25 cellular contexts compared by ENCODE assay signal in the genomic region with DNA sequence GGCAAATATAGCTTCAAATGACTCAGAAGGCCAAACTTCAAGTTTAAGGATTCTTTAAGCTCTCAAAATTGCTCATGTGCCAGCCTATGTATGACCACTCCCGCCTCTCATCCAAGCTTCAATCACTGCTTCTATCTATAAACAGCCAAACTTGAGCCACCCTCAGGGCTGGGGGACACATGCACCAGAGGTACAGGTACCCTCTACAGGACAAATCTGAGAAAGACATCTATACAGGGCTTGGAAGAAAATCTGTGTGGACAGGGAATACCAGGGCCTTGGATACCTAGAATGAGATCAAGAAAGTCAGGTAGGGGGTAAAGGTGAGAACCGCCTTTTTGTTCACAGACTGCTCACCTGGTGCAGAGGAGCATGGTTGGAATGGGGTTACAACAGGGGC.
DNase-seq lines count a peak whose midpoint lies in the region; ATAC-seq, FAIRE-seq and TF ChIP-seq lines count a peak whose summit lies in the region.
"Had no signal": no experiment of that assay in that cellular context is flagged by ENCODE, and none has a peak within 500 bp of the region (broad histone marks: within the 10 kb centered on the region; RNA-seq: fewer than 3 reads in every experiment).

No MANE protein-coding gene starts in this region.

- no peaks in the 10 kb centered on the region for H3K9me2 ChIP-seq in HCT116 (ENCODE audit: insufficient read depth)

- no peak overlapping the region for H3K27ac ChIP-seq in HCT116 (ENCODE audit: low read depth, low read length)
- no peak overlapping the region for H3K27ac ChIP-seq in H1 (ENCODE audit: low read depth, low read length)
- H3K27ac ChIP-seq in neural progenitor cell, result no peak overlapping the region
- H3K27ac ChIP-seq in upper lobe of right lung, result no peak overlapping the region
- H3K27ac ChIP-seq: BLaER1 treated with 17β-estradiol and CSF1 and Interleukin-3, amounts not matched to agents 10 nM and 100 nM; Peyer's patch had no signal

- no peak overlapping the region for H3K4me3 Mint-ChIP-seq in neural progenitor cell
- H3K4me3 Mint-ChIP-seq: CD4-positive, alpha-beta T cell had no signal

- FAIRE-seq in H1 (lab: Jason Lieb, UNC), result no peak
- FAIRE-seq: D721Med, GM12878, H54 had no signal

- no peak overlapping the region for H4K5ac ChIP-seq in H1 (ENCODE audit: insufficient read length, low read depth, low read length)

- TF ChIP-seq EP300 in H1 (IDR thresholded peaks at IDR 0.05; ENCODE audit: borderline replicate concordance in 1 of 2, low read depth in 2 of 2, low read length in 2 of 2), result no peak

- H3K9ac ChIP-seq in HCT116 (ENCODE audit: low read length) (no peak overlapping the region), H1 (replicated peaks in 1 of 4; ENCODE audit: extremely low read depth in 1 of 4, low read depth in 3 of 4, low read length in 3 of 4) (no peak overlapping the region), neural progenitor cell (no peak overlapping the region)
- H3K9ac ChIP-seq: BLaER1 treated with 17β-estradiol and CSF1 and Interleukin-3, amounts not matched to agents 10 nM and 100 nM had no signal

- CTCF ChIA-PET in HCT116 (lab: Charles Lee), result no interaction called here
- CTCF ChIA-PET in H1 (lab: Charles Lee; ENCODE audit: partially characterized antibody), result interaction anchor here (0.5 to 5.7 kb wide), 25 partner anchors 8 to 807 kb away, joined by 3 to 54 read pairs (median 5); no protein-coding TSS in a partner anchor

- no peak overlapping the region for H2BK12ac ChIP-seq in H1 (ENCODE audit: low read depth, low read length)

- H3K27ac Mint-ChIP-seq in neural progenitor cell, result no peak overlapping the region
- H3K27ac Mint-ChIP-seq: CD4-positive, alpha-beta T cell had no signal

- RAD21 ChIA-PET in HCT116 (lab: Charles Lee; ENCODE audit: low non-redundant PET in 1 of 2, low total read pairs in 2 of 2, uncharacterized antibody in 2 of 2, unreplicated experiment in 2 of 2), result interaction anchor here in 1 of 2 experiments (0.7 kb wide), 1 partner anchor 148 kb away, joined by 3 read pairs; no protein-coding TSS in a partner anchor

- no peak overlapping the region for H3K18ac ChIP-seq in H1 (ENCODE audit: extremely low read depth, low read length)

- H3K36me3 ChIP-seq in HCT116 (ENCODE audit: control insufficient read depth in 1 of 2, insufficient read depth in 2 of 2, low read length in 2 of 2) (no peaks in the 10 kb centered on the region), H1 (ENCODE audit: control insufficient read depth in 2 of 4, insufficient read depth in 4 of 4, low read length in 3 of 4) (no peaks in the 10 kb centered on the region; a peak in 1 of 8 replicates), neural progenitor cell (no peaks in the 10 kb centered on the region), upper lobe of right lung (no peaks in the 10 kb centered on the region)
- H3K36me3 ChIP-seq: BLaER1 treated with 17β-estradiol and CSF1 and Interleukin-3, amounts not matched to agents 10 nM and 100 nM; MG63; Peyer's patch had no signal

- H3K56ac ChIP-seq in H1 (replicated peaks; ENCODE audit: insufficient read length, low read depth, low read length), result no peak overlapping the region

- H3K4me1 ChIP-seq in HCT116 (ENCODE audit: control insufficient read depth in 1 of 2, insufficient read depth in 2 of 2, low read length in 2 of 2) (no peaks in the 10 kb centered on the region), H1 (replicated peaks in 1 of 4; ENCODE audit: control insufficient read depth in 3 of 4, insufficient read depth in 4 of 4, low read length in 3 of 4) (no peaks in the 10 kb centered on the region; a peak in 1 of 7 replicates), neural progenitor cell (no peaks in the 10 kb centered on the region), upper lobe of right lung (no peaks in the 10 kb centered on the region)
- H3K4me1 ChIP-seq: Peyer's patch had no signal

- peak; percentile 61 for ATAC-seq in HCT116
- no peak for ATAC-seq in upper lobe of right lung
- ATAC-seq: GM12878 had no signal

- no peak overlapping the region for H3K4ac ChIP-seq in H1 (replicated peaks; ENCODE audit: insufficient read length, low read depth, low read length)

- H3K79me1 ChIP-seq in H1 (ENCODE audit: low read depth, low read length), result no peaks in the 10 kb centered on the region

- H3K27me3 ChIP-seq in HCT116 (ENCODE audit: insufficient read depth, low read length) (no peaks in the 10 kb centered on the region), H1 (replicated peaks in 1 of 4; ENCODE audit: control insufficient read depth in 3 of 4, extremely low read depth in 1 of 4, insufficient read depth in 3 of 4, low read length in 3 of 4) (no peaks in the 10 kb centered on the region), neural progenitor cell (no peaks in the 10 kb centered on the region), upper lobe of right lung (no peaks in the 10 kb centered on the region)
- H3K27me3 ChIP-seq: BLaER1 treated with 17β-estradiol and CSF1 and Interleukin-3, amounts not matched to agents 10 nM and 100 nM; MG63; Peyer's patch had no signal

- H4K91ac ChIP-seq in H1 (replicated peaks; ENCODE audit: insufficient read length, low read length), result no peak overlapping the region

- H2AK5ac ChIP-seq in H1 (ENCODE audit: low read depth, low read length), result no peak overlapping the region

- POLR2A ChIA-PET in HCT116 (lab: Charles Lee) (no interaction called here), H1 (lab: Charles Lee; ENCODE audit: partially characterized antibody) (no interaction called here)

- H3K4me2 ChIP-seq in HCT116 (ENCODE audit: low read length) (no peak overlapping the region), H1 (ENCODE audit: insufficient read depth in 1 of 2, low read depth in 2 of 2, low read length in 2 of 2) (no peak overlapping the region), neural progenitor cell (no peak overlapping the region)

- TF ChIP-seq POLR2A in HCT116 (IDR thresholded peaks at IDR 0.05; ENCODE audit: borderline replicate concordance, extremely low read depth, insufficient read depth, insufficient read length) (no peak), H1 (IDR thresholded peaks at IDR 0.05; ENCODE audit: control extremely low read depth in 1 of 2, low read depth in 2 of 2, low read length in 2 of 2) (no peak)

- no peak overlapping the region for H3K4me3 ChIP-seq in HCT116 (replicated peaks in 1 of 2; ENCODE audit: low read depth in 1 of 2, low read length in 2 of 2)
- no peak overlapping the region for H3K4me3 ChIP-seq in H1 (ENCODE audit: extremely low read depth in 1 of 4, insufficient read depth in 2 of 4, low read depth in 3 of 4, low read length in 4 of 4)
- H3K4me3 ChIP-seq in neural progenitor cell, result no peak overlapping the region
- H3K4me3 ChIP-seq in upper lobe of right lung, result no peak overlapping the region
- H3K4me3 ChIP-seq: BLaER1 treated with 17β-estradiol and CSF1 and Interleukin-3, amounts not matched to agents 10 nM and 100 nM; GM12878; MG63; Peyer's patch had no signal

- intact Hi-C loops in HCT116 (cut with micrococcal nuclease), result no loop called here
- intact Hi-C loops in upper lobe of right lung (cut with DNase I), result no loop called here

- no peak overlapping the region for H4K8ac ChIP-seq in H1 (ENCODE audit: extremely low read depth, insufficient read depth, low read length)

- H3K79me2 ChIP-seq in HCT116 (ENCODE audit: insufficient read depth, low read length) (no peaks in the 10 kb centered on the region), H1 (ENCODE audit: control insufficient read depth in 1 of 2, insufficient read depth in 2 of 2, low read length in 2 of 2) (no peaks in the 10 kb centered on the region), neural progenitor cell (ENCODE audit: low read depth) (no peaks in the 10 kb centered on the region)

- H2BK5ac ChIP-seq in H1 (ENCODE audit: low read depth, low read length), result no peak overlapping the region

- peaks cover 2% of the 10 kb centered on the region for H3K27me3 Mint-ChIP-seq in neural progenitor cell (ENCODE audit: insufficient read depth, low read depth)
- H3K27me3 Mint-ChIP-seq: CD4-positive, alpha-beta T cell had no signal

- no TSS peak for BruUV-seq in HCT116 (replicated peaks; lab: Mats Ljungman, UMichigan)

- no peaks in the 10 kb centered on the region for H3K36me3 Mint-ChIP-seq in neural progenitor cell

- TF ChIP-seq CTCF in HCT116 (IDR thresholded peaks at IDR 0.05 in 2 of 3, conservative IDR thresholded peaks at IDR 0.05 in 1 of 3; ENCODE audit: borderline replicate concordance in 1 of 3, insufficient read depth in 1 of 3, low read depth in 2 of 3, low read length in 2 of 3) (no peak), H1 (IDR thresholded peaks at IDR 0.05; ENCODE audit: control extremely low read depth in 1 of 3, insufficient read depth in 1 of 3, low read depth in 1 of 3, low read length in 3 of 3) (peak in 2 of 3 experiments; percentile 11 to 20; a peak in 2 of 4 replicates), neural progenitor cell (IDR thresholded peaks at IDR 0.05) (peak; percentile 25), upper lobe of right lung (IDR thresholded peaks at IDR 0.05) (no peak)

- TF ChIP-seq RAD21 in HCT116 (IDR thresholded peaks at IDR 0.05; ENCODE audit: low read depth) (0 out of 2 replicates have a peak, but pooled peaks have one; percentile 3), H1 (IDR thresholded peaks at IDR 0.05 in 1 of 2, conservative IDR thresholded peaks at IDR 0.05 in 1 of 2; ENCODE audit: low read depth in 2 of 2, low read length in 2 of 2) (peak; percentile 7 to 28; a peak in 1 of 4 replicates)

- H2BK120ac ChIP-seq in H1 (replicated peaks; ENCODE audit: low read depth, low read length), result no peak overlapping the region

- H2BK20ac ChIP-seq in H1 (ENCODE audit: low read length), result no peak overlapping the region

- no peaks in the 10 kb centered on the region for H3K23me2 ChIP-seq in H1 (ENCODE audit: low read depth, low read length)

- no peaks in the 10 kb centered on the region for H4K20me1 ChIP-seq in HCT116 (ENCODE audit: insufficient read depth)
- H4K20me1 ChIP-seq in H1 (replicated peaks in 1 of 2; ENCODE audit: control insufficient read depth in 1 of 2, insufficient read depth in 2 of 2, low read length in 2 of 2), result no peaks in the 10 kb centered on the region
- H4K20me1 ChIP-seq in neural progenitor cell (ENCODE audit: low read depth), result no peaks in the 10 kb centered on the region
- H4K20me1 ChIP-seq: BLaER1 treated with 17β-estradiol and CSF1 and Interleukin-3, amounts not matched to agents 10 nM and 100 nM had no signal

- 88% methylated on average over 2 of the region's 2 CpGs; no CpG with 5 or more reads in 1 of the 2 experiments for WGBS in H1 (ENCODE audit: extremely low coverage in 1 of 2, insufficient coverage in 1 of 2, insufficient read length in 1 of 2, insufficient replicate concordance in 2 of 2, low coverage in 1 of 2, low lambda C conversion rate in 2 of 2, missing lambda C conversion rate in 1 of 2), 2 experiments

- H3K9me3 Mint-ChIP-seq in neural progenitor cell, result peaks cover 11% of the 10 kb centered on the region

- H3K23ac ChIP-seq in H1 (ENCODE audit: insufficient read length), result no peak overlapping the region

- no peaks in the 10 kb centered on the region for H3F3A ChIP-seq in neural progenitor cell (ENCODE audit: low read depth)

- no peak overlapping the region for H2BK15ac ChIP-seq in H1 (ENCODE audit: low read length)

- no peaks in the 10 kb centered on the region for H3K9me3 ChIP-seq in HCT116 (ENCODE audit: control insufficient read depth in 1 of 2, insufficient read depth in 1 of 2, low read depth in 1 of 2, low read length in 2 of 2)
- H3K9me3 ChIP-seq in H1 (ENCODE audit: insufficient read depth in 2 of 2, low read depth in 1 of 2, low read length in 1 of 2), result no peaks in the 10 kb centered on the region
- no peaks in the 10 kb centered on the region for H3K9me3 ChIP-seq in neural progenitor cell (ENCODE audit: low read depth)
- peaks cover 2% of the 10 kb centered on the region for H3K9me3 ChIP-seq in upper lobe of right lung
- H3K9me3 ChIP-seq: Peyer's patch had no signal

- DNase-seq in NCI-H82 (lab: John Stamatoyannopoulos, UW) (peak; percentile 16), NCI-H82 treated with DMSO at 0.1 percent for 48 hours (lab: John Stamatoyannopoulos, UW; ENCODE audit: unreplicated experiment) (no peak), HCT116 (ENCODE audit: low read depth, low spot score) (no peak), H1 (ENCODE audit: low read depth in 1 of 2, low spot score in 2 of 2) (no peak), neural progenitor cell (ENCODE audit: low spot score) (no peak), NOMO-1 (lab: John Stamatoyannopoulos, UW; ENCODE audit: unreplicated experiment in 2 of 2) (no peak), NK-92 (lab: John Stamatoyannopoulos, UW; ENCODE audit: unreplicated experiment) (no peak), upper lobe of right lung (no peak)
- DNase-seq: AML-193; CD4-positive, alpha-beta T cell; DMS53; GDM1; KG1; MG63; NCI-H2029; NCI-H2227 treated with DMSO at 0.1 percent for 48 hours; NCI-H510A; NCI-H69; Peyer's patch; SHP77 treated with DMSO at 0.1 percent for 48 hours; T-helper 1 cell had no signal

- no peak overlapping the region for H2AFZ ChIP-seq in HCT116 (ENCODE audit: low read depth, low read length, poor library complexity, severe bottlenecking)
- H2AFZ ChIP-seq in H1 (ENCODE audit: low read length), result no peak overlapping the region
- H2AFZ ChIP-seq in neural progenitor cell (replicated peaks), result no peak overlapping the region

- H3K4me1 Mint-ChIP-seq in neural progenitor cell, result no peaks in the 10 kb centered on the region

- no peak overlapping the region for H3K14ac ChIP-seq in H1 (ENCODE audit: insufficient read length)

Comparison
In these comparisons a context has a peak if more than half of its experiments do, and no peak if none do; other contexts are left out.
1. CTCF ChIP-seq: peak in H1 (2 of 3) and neural progenitor cell (single experiment); none in HCT116 (0 of 3) and upper lobe of right lung (single experiment).